Comparison of ENCODE assay signal across 24 cellular contexts in genomic region chr1:230430499-230430898, GRCh38. TPM values are rescaled to one million over a fixed set of nuclear protein-coding genes. Genes with fewer than 3 reads are reported as not detected.
"Had no signal": no experiment of that assay in that cellular context is flagged by ENCODE, and none has a peak within 500 bp of the region (broad histone marks: within the 10 kb centered on the region; RNA-seq: fewer than 3 reads in every experiment).

No MANE protein-coding gene starts in this region.

- H3K9me3 ChIP-seq: body of pancreas, heart right ventricle, right lobe of liver, suprapubic skin, tibial nerve had no signal

- H3K4me3 ChIP-seq: body of pancreas, cardiac muscle cell, heart right ventricle, right lobe of liver, skin epidermis, suprapubic skin, tibial nerve had no signal

- DNase-seq: activated CD4-positive, alpha-beta T cell treated with anti-CD3 and anti-CD28 coated beads, Interleukin-2, amount 50 U/mL, for 1 hour; activated CD4-positive, CD25-positive, alpha-beta regulatory T cell treated with anti-CD3 and anti-CD28 coated beads, Interleukin-2, amount 50 U/mL, for 72 hours; activated CD8-positive, alpha-beta T cell treated with anti-CD3 and anti-CD28 coated beads, Interleukin-2, amount 10 ng/mL, durations not matched to agents 7 days and 5 days; activated gamma-delta T cell treated with Interleukin-2 at 50 U/mL for 16 hours; activated T-cell treated with anti-CD3 and anti-CD28 coated beads, Interleukin-2, amount 50 U/mL, for 1 hour; anterior cingulate cortex; body of pancreas; cortex of kidney; endodermal cell; heart right ventricle; islet precursor cell; left cardiac atrium; nephron progenitor cell; nucleus accumbens; posterior cingulate gyrus; right lobe of liver; stimulated activated CD4-positive, alpha-beta T cell treated with anti-CD3 and anti-CD28 coated beads, Interleukin-1b, Interleukin-23, amount 100 ng/mL, for 48 hours; stimulated activated naive CD8-positive, alpha-beta T cell treated with anti-CD3 and anti-CD28 coated beads, Interleukin-15, amount 100 ng/mL, for 72 hours; WERI-Rb-1 had no signal

- H3K27ac ChIP-seq: body of pancreas, cardiac muscle cell, heart right ventricle, right lobe of liver, skin epidermis, suprapubic skin, tibial nerve, WERI-Rb-1 had no signal

- H3K27me3 ChIP-seq: body of pancreas, right lobe of liver had no signal

- H3K36me3 ChIP-seq: cardiac muscle cell, heart right ventricle, right lobe of liver, suprapubic skin, tibial nerve, WERI-Rb-1 had no signal

RNA-seq across cellular contexts. Expression of gene PGBD5, which starts 4.4 kb away (rescaled TPM):
- total RNA-seq: activated CD8-positive, alpha-beta T cell treated with anti-CD3 and anti-CD28 coated beads, Interleukin-2, amount 10 ng/mL, durations not matched to agents 7 days and 5 days; fibroblast of villous mesenchyme had no signal
